ENCODE assay signal across 1 cellular context in genomic region chr6:159821726-159822125, GRCh38.
TF ChIP-seq lines count a peak whose summit lies in the region.

No MANE protein-coding gene starts in this region.

TF ChIP-seq in K562, 482 proteins besides CTCF, POLR2A, EP300 and RAD21:
- TF ChIP-seq ZSCAN29 (IDR thresholded peaks at IDR 0.05): no peak
